ENCODE assay signal across 13 cellular contexts in the genomic region with DNA sequence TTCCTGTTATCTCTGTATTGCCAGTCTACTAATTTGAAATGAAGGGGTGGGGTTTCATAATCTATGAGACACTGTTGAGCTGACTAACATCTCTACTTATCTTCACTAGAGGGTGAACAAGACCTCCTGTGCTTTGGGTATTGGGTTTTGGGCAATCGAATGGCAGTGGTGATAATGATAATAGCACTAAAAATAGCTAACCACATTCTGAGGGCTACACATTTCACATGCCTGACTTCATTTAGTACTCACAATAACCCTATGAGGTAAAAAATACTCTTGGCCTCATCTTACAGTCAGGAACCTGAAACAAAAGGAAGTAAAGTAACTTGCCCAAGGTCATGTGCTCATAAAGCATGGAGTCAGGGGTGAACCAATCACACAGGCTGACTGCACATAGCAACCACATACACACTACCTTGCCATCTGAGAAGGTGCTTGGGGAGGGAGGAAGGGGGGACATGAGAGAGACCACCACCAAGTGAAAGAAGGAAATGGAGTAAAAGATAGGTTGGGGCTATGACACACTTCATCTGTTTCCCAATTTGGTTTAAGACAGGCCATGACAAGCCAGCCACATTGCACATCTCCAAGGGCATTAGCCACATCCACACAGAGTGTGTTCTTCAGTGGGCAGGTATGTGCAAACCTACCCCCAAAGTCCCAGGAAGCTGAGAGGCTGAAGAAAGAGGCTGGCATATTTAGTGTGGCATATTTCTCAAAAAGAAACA.
DNase-seq lines count a peak whose midpoint lies in the region; ATAC-seq and TF ChIP-seq lines count a peak whose summit lies in the region.
"Had no signal": no experiment of that assay in that cellular context is flagged by ENCODE, and none has a peak within 500 bp of the region (broad histone marks: within the 10 kb centered on the region; RNA-seq: fewer than 3 reads in every experiment).

No MANE protein-coding gene starts in this region.

- peaks cover 9% of the 10 kb centered on the region for H3K9me3 Mint-ChIP-seq in activated naive CD8-positive, alpha-beta T cell treated with anti-CD3 and anti-CD28 coated beads, Interleukin-2, amount 50 U/mL, for 24 hours
- H3K9me3 Mint-ChIP-seq in activated naive CD8-positive, alpha-beta T cell treated with anti-CD3 and anti-CD28 coated beads for 36 hours = peaks cover 2% of the 10 kb centered on the region
- H3K9me3 Mint-ChIP-seq in nephron progenitor cell = peaks cover 22% of the 10 kb centered on the region

- DNase-seq in activated naive CD8-positive, alpha-beta T cell treated with anti-CD3 and anti-CD28 coated beads, Interleukin-2, amount 50 U/mL, for 24 hours = no peak
- DNase-seq in activated naive CD8-positive, alpha-beta T cell treated with anti-CD3 and anti-CD28 coated beads for 36 hours = no peak
- DNase-seq in HT1080 (ENCODE audit: low read depth) (peak; percentile 23), cardiac fibroblast (ENCODE audit: low read depth in 2 of 2) (peak; percentile 27 to 69), globus pallidus (ENCODE audit: low spot score) (no peak), NCI-H446 treated with DMSO at 0.1 percent for 48 hours (lab: John Stamatoyannopoulos, UW) (no peak), nephron progenitor cell (no peak), activated gamma-delta T cell treated with Interleukin-2 at 50 U/mL for 16 hours (no peak)
- DNase-seq: ACHN; activated CD4-positive, alpha-beta T cell treated with anti-CD3 and anti-CD28 coated beads, Interleukin-2, amount 10 ng/mL, durations not matched to agents 24 days and 14 days; activated naive CD4-positive, alpha-beta T cell; dermis blood vessel endothelial cell had no signal

- no peak overlapping the region for H3K27ac Mint-ChIP-seq in activated naive CD8-positive, alpha-beta T cell treated with anti-CD3 and anti-CD28 coated beads, Interleukin-2, amount 50 U/mL, for 24 hours
- no peak overlapping the region for H3K27ac Mint-ChIP-seq in activated naive CD8-positive, alpha-beta T cell treated with anti-CD3 and anti-CD28 coated beads for 36 hours
- H3K27ac Mint-ChIP-seq in nephron progenitor cell = no peak overlapping the region
- H3K27ac Mint-ChIP-seq: activated CD4-positive, alpha-beta T cell treated with anti-CD3 and anti-CD28 coated beads, Interleukin-2, amount 10 ng/mL, durations not matched to agents 24 days and 14 days had no signal

- H3K4me1 Mint-ChIP-seq in activated naive CD8-positive, alpha-beta T cell treated with anti-CD3 and anti-CD28 coated beads, Interleukin-2, amount 50 U/mL, for 24 hours = peaks cover 13% of the 10 kb centered on the region
- no peaks in the 10 kb centered on the region for H3K4me1 Mint-ChIP-seq in activated naive CD8-positive, alpha-beta T cell treated with anti-CD3 and anti-CD28 coated beads for 36 hours
- H3K4me1 Mint-ChIP-seq in nephron progenitor cell = no peaks in the 10 kb centered on the region
- H3K4me1 Mint-ChIP-seq: activated CD4-positive, alpha-beta T cell treated with anti-CD3 and anti-CD28 coated beads, Interleukin-2, amount 10 ng/mL, durations not matched to agents 24 days and 14 days had no signal

- H3K4me3 ChIP-seq in cardiac fibroblast (replicated peaks in 1 of 2; ENCODE audit: low read depth in 2 of 2, low read length in 2 of 2) = no peak overlapping the region

- TF ChIP-seq CTCF in cardiac fibroblast (IDR thresholded peaks at IDR 0.05; ENCODE audit: low read depth, low read length) (no peak), nephron progenitor cell (IDR thresholded peaks at IDR 0.05) (no peak)

- ATAC-seq in activated naive CD8-positive, alpha-beta T cell treated with anti-CD3 and anti-CD28 coated beads, Interleukin-2, amount 50 U/mL, for 24 hours = peak; percentile 64
- ATAC-seq: Right ventricle myocardium inferior had no signal

- H3K4me3 Mint-ChIP-seq in activated naive CD8-positive, alpha-beta T cell treated with anti-CD3 and anti-CD28 coated beads, Interleukin-2, amount 50 U/mL, for 24 hours = no peak overlapping the region
- H3K4me3 Mint-ChIP-seq in activated naive CD8-positive, alpha-beta T cell treated with anti-CD3 and anti-CD28 coated beads for 36 hours = no peak overlapping the region
- no peak overlapping the region for H3K4me3 Mint-ChIP-seq in nephron progenitor cell
- H3K4me3 Mint-ChIP-seq: activated CD4-positive, alpha-beta T cell treated with anti-CD3 and anti-CD28 coated beads, Interleukin-2, amount 10 ng/mL, durations not matched to agents 24 days and 14 days had no signal

- H3K27me3 Mint-ChIP-seq in activated naive CD8-positive, alpha-beta T cell treated with anti-CD3 and anti-CD28 coated beads, Interleukin-2, amount 50 U/mL, for 24 hours = no peaks in the 10 kb centered on the region
- H3K27me3 Mint-ChIP-seq in activated naive CD8-positive, alpha-beta T cell treated with anti-CD3 and anti-CD28 coated beads for 36 hours = peaks cover 4% of the 10 kb centered on the region
- H3K27me3 Mint-ChIP-seq in nephron progenitor cell (ENCODE audit: low read depth, poor library complexity) = peaks cover 13% of the 10 kb centered on the region
- H3K27me3 Mint-ChIP-seq: activated CD4-positive, alpha-beta T cell treated with anti-CD3 and anti-CD28 coated beads, Interleukin-2, amount 10 ng/mL, durations not matched to agents 24 days and 14 days had no signal

- no peaks in the 10 kb centered on the region for H3K36me3 Mint-ChIP-seq in activated naive CD8-positive, alpha-beta T cell treated with anti-CD3 and anti-CD28 coated beads, Interleukin-2, amount 50 U/mL, for 24 hours (ENCODE audit: low read depth)
- H3K36me3 Mint-ChIP-seq in activated naive CD8-positive, alpha-beta T cell treated with anti-CD3 and anti-CD28 coated beads for 36 hours = no peaks in the 10 kb centered on the region
- H3K36me3 Mint-ChIP-seq in nephron progenitor cell (ENCODE audit: low read depth) = no peaks in the 10 kb centered on the region

Comparison
In these comparisons a context has a peak if more than half of its experiments do, and no peak if none do; other contexts are left out.
1. DNase-seq: peak in HT1080 (single experiment) and cardiac fibroblast (2 of 2); none in activated naive CD8-positive, alpha-beta T cell treated with anti-CD3 and anti-CD28 coated beads, Interleukin-2, amount 50 U/mL, for 24 hours (single experiment), activated naive CD8-positive, alpha-beta T cell treated with anti-CD3 and anti-CD28 coated beads for 36 hours (single experiment), globus pallidus (single experiment), NCI-H446 treated with DMSO at 0.1 percent for 48 hours (single experiment), nephron progenitor cell (single experiment) and activated gamma-delta T cell treated with Interleukin-2 at 50 U/mL for 16 hours (single experiment).